In genomic region chr19:1155352-1156304, GRCh38 we compare ENCODE assay signal across 13 cellular contexts. TPM values are rescaled to one million over a fixed set of nuclear protein-coding genes. Genes with fewer than 3 reads are reported as not detected.
A peak's percentile ranks its signal among the peaks of the same experiment; 100 is the strongest.
DNase-seq lines count a peak whose midpoint lies in the region; ATAC-seq and TF ChIP-seq lines count a peak whose summit lies in the region.
"Had no signal": no experiment of that assay in that cellular context is flagged by ENCODE, and none has a peak within 500 bp of the region (broad histone marks: within the 10 kb centered on the region; RNA-seq: fewer than 3 reads in every experiment).

No MANE protein-coding gene starts in this region.

- H3K36me3 ChIP-seq in esophagus squamous epithelium (peaks cover 0 to 70% (median 5%) of the 10 kb centered on the region in 3 donors), mucosa of rectum (ENCODE audit: control insufficient read depth in 2 of 2, insufficient read depth in 2 of 2, low read length in 2 of 2) (peaks cover 11 to 14% of the 10 kb centered on the region in 2 donors), thymus (ENCODE audit: control insufficient read depth, insufficient read depth) (peaks cover 45% of the 10 kb centered on the region)

- POLR2A ChIA-PET in RWPE1 (lab: Yijun Ruan, JAX; ENCODE audit: low non-redundant PET) = interaction anchor here (0.6 kb wide), 1 partner anchor 127 kb away, joined by 4 read pairs; no protein-coding TSS in a partner anchor

- H3K27me3 ChIP-seq in esophagus squamous epithelium = no peaks in the 10 kb centered on the region
- no peaks in the 10 kb centered on the region for H3K27me3 ChIP-seq in mucosa of rectum (ENCODE audit: control insufficient read depth in 2 of 2, insufficient read depth in 2 of 2, low read length in 2 of 2)
- H3K27me3 ChIP-seq in thymus (ENCODE audit: control insufficient read depth, insufficient read depth) = no peaks in the 10 kb centered on the region

- H3K9ac ChIP-seq in mucosa of rectum (ENCODE audit: low read depth in 1 of 2, low read length in 2 of 2) = peak overlapping the region; percentile 2 to 52

- ATAC-seq in GM21529 (IDR thresholded peaks at IDR 0.05; ENCODE audit: unreplicated experiment) (no peak), GM21367 (IDR thresholded peaks at IDR 0.05; ENCODE audit: unreplicated experiment) (no peak), GM18502 (IDR thresholded peaks at IDR 0.05; ENCODE audit: poor library complexity, unreplicated experiment) (no peak)

- TF ChIP-seq POLR2A in esophagus squamous epithelium (IDR thresholded peaks at IDR 0.05) = no peak

- H3K4me3 ChIP-seq in esophagus squamous epithelium (peak overlapping the region in 3 of 4 donors; percentile 24 to 63 (median 32)), mucosa of rectum (ENCODE audit: low read length in 2 of 2) (no peak overlapping the region), thymus (ENCODE audit: low read length) (no peak overlapping the region)
- H3K4me3 ChIP-seq: SK-N-MC had no signal

- WGBS in esophagus squamous epithelium, 2 donors = 33% methylated on average over 7 of the region's 29 CpGs; no CpG with 5 or more reads in 1 of the 2 donors
- WGBS in thymus = 95% methylated on average over 29 of the region's 29 CpGs

- TF ChIP-seq CTCF in RWPE1 (conservative IDR thresholded peaks at IDR 0.05; ENCODE audit: low read depth) (no peak), esophagus squamous epithelium (IDR thresholded peaks at IDR 0.05) (no peak)

- intact Hi-C loops in esophagus squamous epithelium (cut with DNase I) = no loop called here

- H3K9me3 ChIP-seq in esophagus squamous epithelium = no peaks in the 10 kb centered on the region
- no peaks in the 10 kb centered on the region for H3K9me3 ChIP-seq in mucosa of rectum (ENCODE audit: control insufficient read depth in 2 of 2, low read length in 2 of 2)
- H3K9me3 ChIP-seq in thymus (ENCODE audit: control insufficient read depth) = no peaks in the 10 kb centered on the region

- H3K27ac ChIP-seq in RWPE1 (peak overlapping the region; percentile 98), esophagus squamous epithelium (peak overlapping the region; percentile 91 to 98 (median 92)), mucosa of rectum (ENCODE audit: low read depth in 2 of 2, low read length in 2 of 2) (peak overlapping the region; percentile 67 to 81), thymus (ENCODE audit: low read depth) (peak overlapping the region; percentile 93)
- H3K27ac ChIP-seq: SK-N-MC had no signal

- H3K4me1 ChIP-seq in esophagus squamous epithelium (peaks cover 35 to 88% (median 58%) of the 10 kb centered on the region in 3 donors), mucosa of rectum (ENCODE audit: control insufficient read depth in 2 of 2, insufficient read depth in 2 of 2, low read length in 2 of 2) (peaks cover 14 to 15% of the 10 kb centered on the region in 2 donors), thymus (ENCODE audit: control insufficient read depth, insufficient read depth, low read length) (no peaks in the 10 kb centered on the region)

- CTCF ChIA-PET in RWPE1 (lab: Yijun Ruan, JAX) = interaction anchor here (0.6 to 1.1 kb wide), 5 partner anchors 42 to 91 kb away, joined by 3 to 6 read pairs (median 3); no protein-coding TSS in a partner anchor

- DNase-seq in RWPE1 (ENCODE audit: low spot score) = no peak
- DNase-seq in esophagus squamous epithelium (lab: John Stamatoyannopoulos, UW) = no peak
- DNase-seq in NCI-H146 (lab: John Stamatoyannopoulos, UW) = no peak
- DNase-seq: activated CD4-positive, alpha-beta memory T cell treated with anti-CD3 and anti-CD28 coated beads, Interleukin-2, amount 10 ng/mL, durations not matched to agents 7 days and 5 days; DND-41; H9; NCI-H2171 had no signal

RNA-seq across cellular contexts. Expression of gene SBNO2, which starts 18.4 kb away (rescaled TPM):
- 10 to 100 TPM; 31.3 to 84.3 (median 68.3) TPM for total RNA-seq in esophagus squamous epithelium
- polyA plus RNA-seq in thymus = 62.4 TPM

RNA-seq across cellular contexts. Expression of gene STK11, which starts 50.0 kb away (rescaled TPM):
- 10 to 100 TPM; 59.3 to 68.5 (median 61.6) TPM for total RNA-seq in esophagus squamous epithelium
- 60.2 TPM for polyA plus RNA-seq in thymus

RNA-seq across cellular contexts. Expression of gene GPX4, which starts 51.8 kb away (rescaled TPM):
- total RNA-seq in esophagus squamous epithelium = 100 to 1,000 TPM; 108 to 405 (median 244) TPM
- 546 TPM for polyA plus RNA-seq in thymus

Comparison
In these comparisons a context has a peak if more than half of its experiments do, and no peak if none do; other contexts are left out.
1. H3K4me3 ChIP-seq: peak in esophagus squamous epithelium (3 of 4); none in mucosa of rectum (0 of 2) and thymus (single experiment).
2. Peak in every context shown above with its lines, with median percentiles within 50 percentile points of each other: H3K27ac ChIP-seq.